In genomic region chr2:234363011-234363487, GRCh38 we compare ENCODE assay signal across 9 cellular contexts.
DNase-seq lines count a peak whose midpoint lies in the region; ATAC-seq, FAIRE-seq and TF ChIP-seq lines count a peak whose summit lies in the region.
"Had no signal": no experiment of that assay in that cellular context is flagged by ENCODE, and none has a peak within 500 bp of the region (broad histone marks: within the 10 kb centered on the region; RNA-seq: fewer than 3 reads in every experiment).

No MANE protein-coding gene starts in this region.

- no peaks in the 10 kb centered on the region for H3K27me3 ChIP-seq in bronchial epithelial cell (ENCODE audit: control insufficient read depth, insufficient read depth, low read length)
- H3K27me3 ChIP-seq in neural progenitor cell = no peaks in the 10 kb centered on the region

- H3K36me3 ChIP-seq in bronchial epithelial cell (ENCODE audit: control insufficient read depth, insufficient read depth, low read length) = no peaks in the 10 kb centered on the region
- peaks cover 4% of the 10 kb centered on the region for H3K36me3 ChIP-seq in neural progenitor cell

- TF ChIP-seq CTCF in bronchial epithelial cell (IDR thresholded peaks at IDR 0.05; ENCODE audit: insufficient read depth, low read length, severe bottlenecking) (no peak), neural progenitor cell (IDR thresholded peaks at IDR 0.05) (no peak)

- ATAC-seq in activated CD4-positive, alpha-beta T cell treated with anti-CD3 and anti-CD28 coated beads for 36 hours = no peak

- peaks cover 3% of the 10 kb centered on the region for H3K36me3 Mint-ChIP-seq in neural progenitor cell
- no peaks in the 10 kb centered on the region for H3K36me3 Mint-ChIP-seq in activated CD4-positive, alpha-beta T cell treated with anti-CD3 and anti-CD28 coated beads for 36 hours (ENCODE audit: low read depth)

- peak overlapping the region; percentile 66 for H3K4me2 ChIP-seq in neural progenitor cell

- H3K4me1 ChIP-seq in neural progenitor cell = peaks cover 56% of the 10 kb centered on the region

- H3K4me3 Mint-ChIP-seq in neural progenitor cell = peak overlapping the region; percentile 71
- no peak overlapping the region for H3K4me3 Mint-ChIP-seq in activated CD4-positive, alpha-beta T cell treated with anti-CD3 and anti-CD28 coated beads for 36 hours

- peak overlapping the region; percentile 99 for H3K27ac Mint-ChIP-seq in neural progenitor cell
- no peak overlapping the region for H3K27ac Mint-ChIP-seq in activated CD4-positive, alpha-beta T cell treated with anti-CD3 and anti-CD28 coated beads for 36 hours

- DNase-seq in DMS79 (lab: John Stamatoyannopoulos, UW) = peak; percentile 78
- DNase-seq in NCI-H1436 (lab: John Stamatoyannopoulos, UW) = peak; percentile 40
- peak; percentile 12 for DNase-seq in bronchial epithelial cell (ENCODE audit: low read depth)
- peak; percentile 83 for DNase-seq in neural progenitor cell (ENCODE audit: low spot score)
- no peak for DNase-seq in activated CD4-positive, alpha-beta T cell treated with anti-CD3 and anti-CD28 coated beads for 36 hours
- DNase-seq in GOT3 (lab: John Stamatoyannopoulos, UW) = no peak
- DNase-seq in stimulated activated CD4-positive, alpha-beta T cell treated with anti-CD3 and anti-CD28 coated beads, Interleukin-1b, Interleukin-23, amount 100 ng/mL, for 48 hours = no peak
- no peak for DNase-seq in activated T-cell treated with anti-CD3 and anti-CD28 coated beads for 4 hours
- DNase-seq: caudate nucleus had no signal

- peaks cover 6% of the 10 kb centered on the region for H3K9me3 ChIP-seq in neural progenitor cell (ENCODE audit: low read depth)

- H3F3A ChIP-seq in neural progenitor cell (ENCODE audit: low read depth) = peaks cover 49% of the 10 kb centered on the region

- CTCF ChIA-PET in activated CD4-positive, alpha-beta T cell treated with anti-CD3 and anti-CD28 coated beads for 36 hours (lab: Charles Lee) = interaction anchor here (0.7 kb wide), 2 partner anchors 235 to 252 kb away, joined by 3 to 4 read pairs; no protein-coding TSS in a partner anchor

- no peak overlapping the region for H3K9ac ChIP-seq in neural progenitor cell

- H4K20me1 ChIP-seq in neural progenitor cell (ENCODE audit: low read depth) = no peaks in the 10 kb centered on the region

- no peak overlapping the region for H2AFZ ChIP-seq in neural progenitor cell (replicated peaks)

- peak overlapping the region; percentile 95 for H3K27ac ChIP-seq in neural progenitor cell

- peaks cover 30% of the 10 kb centered on the region for H3K9me3 Mint-ChIP-seq in neural progenitor cell
- peaks cover 7% of the 10 kb centered on the region for H3K9me3 Mint-ChIP-seq in activated CD4-positive, alpha-beta T cell treated with anti-CD3 and anti-CD28 coated beads for 36 hours (ENCODE audit: low read depth)

- intact Hi-C loops in activated CD4-positive, alpha-beta T cell treated with anti-CD3 and anti-CD28 coated beads for 36 hours (cut with DNase I, micrococcal nuclease) = no loop called here

- H3K4me3 ChIP-seq in bronchial epithelial cell (ENCODE audit: low read depth, low read length) = no peak overlapping the region
- peak overlapping the region; percentile 0 for H3K4me3 ChIP-seq in neural progenitor cell

- H3K4me1 Mint-ChIP-seq in neural progenitor cell = peaks cover 69% of the 10 kb centered on the region
- peaks cover 33% of the 10 kb centered on the region for H3K4me1 Mint-ChIP-seq in activated CD4-positive, alpha-beta T cell treated with anti-CD3 and anti-CD28 coated beads for 36 hours

- POLR2A ChIA-PET in activated CD4-positive, alpha-beta T cell treated with anti-CD3 and anti-CD28 coated beads for 36 hours (lab: Charles Lee) = interaction anchor here (0.9 kb wide), 1 partner anchor 134 kb away, joined by 3 read pairs; the partner anchor contains the start of gene ARL4C

- peaks cover 2% of the 10 kb centered on the region for H3K27me3 Mint-ChIP-seq in neural progenitor cell (ENCODE audit: insufficient read depth, low read depth)
- no peaks in the 10 kb centered on the region for H3K27me3 Mint-ChIP-seq in activated CD4-positive, alpha-beta T cell treated with anti-CD3 and anti-CD28 coated beads for 36 hours

- FAIRE-seq in bronchial epithelial cell (lab: Jason Lieb, UNC) = no peak

- H3K79me2 ChIP-seq in neural progenitor cell (ENCODE audit: low read depth) = no peaks in the 10 kb centered on the region

Comparison
In these comparisons a context has a peak if more than half of its experiments do, and no peak if none do; other contexts are left out.
1. DNase-seq: peak in DMS79 (single experiment), NCI-H1436 (single experiment), bronchial epithelial cell (single experiment) and neural progenitor cell (single experiment); none in activated CD4-positive, alpha-beta T cell treated with anti-CD3 and anti-CD28 coated beads for 36 hours (single experiment), GOT3 (single experiment), stimulated activated CD4-positive, alpha-beta T cell treated with anti-CD3 and anti-CD28 coated beads, Interleukin-1b, Interleukin-23, amount 100 ng/mL, for 48 hours (single experiment) and activated T-cell treated with anti-CD3 and anti-CD28 coated beads for 4 hours (single experiment).